8 cellular contexts compared by ENCODE assay signal in genomic region chr17:40417609-40418427, GRCh38. TPM values are rescaled to one million over a fixed set of nuclear protein-coding genes. Genes with fewer than 3 reads are reported as not detected.
DNase-seq lines count a peak whose midpoint lies in the region; ATAC-seq, FAIRE-seq and TF ChIP-seq lines count a peak whose summit lies in the region.

TSS of gene TOP2A (minus strand) at chr17:40417896. CDS start at chr17:40417791, 105 bp downstream.

- DNase-seq in ELF-1 (ENCODE audit: low read depth, low spot score) (peak; percentile 100), H54 (ENCODE audit: insufficient read length, low spot score) (peak; percentile 97), LoVo (ENCODE audit: low spot score) (peak; percentile 99), RWPE1 (ENCODE audit: low spot score) (peak; percentile 100), fibroblast of mammary gland (ENCODE audit: low read depth) (peak; percentile 100)
- DNase-seq in activated T-helper 1 cell treated with anti-CD3 and anti-CD28 coated beads, Interleukin-2, amount 50 U/mL, for 16 hours (ENCODE audit: low read depth in 1 of 2, low spot score in 1 of 2) = peak; percentile 81 to 86
- peak; percentile 70 to 100 (median 97) for DNase-seq in naive thymus-derived CD8-positive, alpha-beta T cell
- peak; percentile 96 for DNase-seq in stimulated activated naive B cell treated with anti-CD40 and anti-IgM and Interleukin-4, amounts not matched to agents 10 μg/mL and 1 μg/mL and 100 μg/mL, for 72 hours

- no peaks in the 10 kb centered on the region for H3K36me3 Mint-ChIP-seq in naive thymus-derived CD8-positive, alpha-beta T cell
- H3K36me3 Mint-ChIP-seq in stimulated activated naive B cell treated with anti-CD40 and anti-IgM and Interleukin-4, amounts not matched to agents 10 μg/mL and 1 μg/mL and 100 μg/mL, for 72 hours = no peaks in the 10 kb centered on the region

- peaks cover 6 to 27% (median 19%) of the 10 kb centered on the region in 4 donors for H3K4me1 Mint-ChIP-seq in naive thymus-derived CD8-positive, alpha-beta T cell
- peaks cover 2 to 10% of the 10 kb centered on the region in 2 donors for H3K4me1 Mint-ChIP-seq in stimulated activated naive B cell treated with anti-CD40 and anti-IgM and Interleukin-4, amounts not matched to agents 10 μg/mL and 1 μg/mL and 100 μg/mL, for 72 hours

- peak; percentile 98 to 100 for ATAC-seq in naive thymus-derived CD8-positive, alpha-beta T cell
- ATAC-seq in stimulated activated naive B cell treated with anti-CD40 and anti-IgM and Interleukin-4, amounts not matched to agents 10 μg/mL and 1 μg/mL and 100 μg/mL, for 72 hours (replicated peaks) = peak; percentile 99

- CTCF ChIA-PET in RWPE1 (lab: Yijun Ruan, JAX) = interaction anchor here (0.5 to 1.3 kb wide), 6 partner anchors 15 to 115 kb away, joined by 3 to 7 read pairs (median 4); no protein-coding TSS in a partner anchor

- H3K4me3 Mint-ChIP-seq in naive thymus-derived CD8-positive, alpha-beta T cell = peak within 1 kb of the TSS; percentile 85 to 97 (median 92)
- H3K4me3 Mint-ChIP-seq in stimulated activated naive B cell treated with anti-CD40 and anti-IgM and Interleukin-4, amounts not matched to agents 10 μg/mL and 1 μg/mL and 100 μg/mL, for 72 hours = peak within 1 kb of the TSS; percentile 92 to 97

- H3K27ac Mint-ChIP-seq in naive thymus-derived CD8-positive, alpha-beta T cell = peak within 1 kb of the TSS; percentile 73 to 94 (median 88)
- H3K27ac Mint-ChIP-seq in stimulated activated naive B cell treated with anti-CD40 and anti-IgM and Interleukin-4, amounts not matched to agents 10 μg/mL and 1 μg/mL and 100 μg/mL, for 72 hours = peak within 1 kb of the TSS; percentile 93

- no peaks in the 10 kb centered on the region for H3K9me3 Mint-ChIP-seq in naive thymus-derived CD8-positive, alpha-beta T cell
- H3K9me3 Mint-ChIP-seq in stimulated activated naive B cell treated with anti-CD40 and anti-IgM and Interleukin-4, amounts not matched to agents 10 μg/mL and 1 μg/mL and 100 μg/mL, for 72 hours = no peaks in the 10 kb centered on the region

- peaks cover 0 to 4% (median 0%) of the 10 kb centered on the region in 5 donors for H3K27me3 Mint-ChIP-seq in naive thymus-derived CD8-positive, alpha-beta T cell
- no peaks in the 10 kb centered on the region for H3K27me3 Mint-ChIP-seq in stimulated activated naive B cell treated with anti-CD40 and anti-IgM and Interleukin-4, amounts not matched to agents 10 μg/mL and 1 μg/mL and 100 μg/mL, for 72 hours

- peak within 1 kb of the TSS; percentile 98 for H3K4me3 ChIP-seq in fibroblast of mammary gland (ENCODE audit: control insufficient read depth, low read depth, low read length)

- FAIRE-seq in H54 (lab: Jason Lieb, UNC) = peak; percentile 90

- peak; percentile 88 for TF ChIP-seq POLR2A in H54 (IDR thresholded peaks at IDR 0.05; ENCODE audit: low read depth, low read length)

- H3K27ac ChIP-seq in RWPE1 = peak within 1 kb of the TSS; percentile 87

- POLR2A ChIA-PET in RWPE1 (lab: Yijun Ruan, JAX; ENCODE audit: low non-redundant PET) = interaction anchor here (0.5 kb wide), 1 partner anchor 83 kb away, joined by 3 read pairs; no protein-coding TSS in a partner anchor
- POLR2A ChIA-PET in naive thymus-derived CD8-positive, alpha-beta T cell (lab: Charles Lee) = interaction anchor here (0.6 to 3.2 kb wide), 21 partner anchors 9 to 198 kb away, joined by 3 to 21 read pairs (median 4); partner anchors contain the start of gene IGFBP4

- TF ChIP-seq CTCF in RWPE1 (conservative IDR thresholded peaks at IDR 0.05; ENCODE audit: low read depth) (no peak), fibroblast of mammary gland (conservative IDR thresholded peaks at IDR 0.05; ENCODE audit: control insufficient read depth, insufficient read depth, low read depth, low read length) (no peak)

RNA-seq across cellular contexts. Expression of gene TOP2A, which starts in this region (rescaled TPM):
- total RNA-seq in naive thymus-derived CD8-positive, alpha-beta T cell = under 1 TPM; 0.41 to 0.81 TPM
- under 1 TPM in 1 of 3 donors, not detected in 2; 0.14 TPM for polyA plus RNA-seq in naive thymus-derived CD8-positive, alpha-beta T cell

Comparison
In these comparisons a context has a peak if more than half of its experiments do, and no peak if none do; other contexts are left out.
1. Peak in every context shown above with its lines: DNase-seq, ATAC-seq, H3K4me3 ChIP-seq and H3K27ac ChIP-seq.
2. Peak in DNase-seq and ATAC-seq in naive thymus-derived CD8-positive, alpha-beta T cell; RNA of the gene not detected or under 1 TPM.